Comparison of ENCODE assay signal across 1 cellular context in the genomic region with DNA sequence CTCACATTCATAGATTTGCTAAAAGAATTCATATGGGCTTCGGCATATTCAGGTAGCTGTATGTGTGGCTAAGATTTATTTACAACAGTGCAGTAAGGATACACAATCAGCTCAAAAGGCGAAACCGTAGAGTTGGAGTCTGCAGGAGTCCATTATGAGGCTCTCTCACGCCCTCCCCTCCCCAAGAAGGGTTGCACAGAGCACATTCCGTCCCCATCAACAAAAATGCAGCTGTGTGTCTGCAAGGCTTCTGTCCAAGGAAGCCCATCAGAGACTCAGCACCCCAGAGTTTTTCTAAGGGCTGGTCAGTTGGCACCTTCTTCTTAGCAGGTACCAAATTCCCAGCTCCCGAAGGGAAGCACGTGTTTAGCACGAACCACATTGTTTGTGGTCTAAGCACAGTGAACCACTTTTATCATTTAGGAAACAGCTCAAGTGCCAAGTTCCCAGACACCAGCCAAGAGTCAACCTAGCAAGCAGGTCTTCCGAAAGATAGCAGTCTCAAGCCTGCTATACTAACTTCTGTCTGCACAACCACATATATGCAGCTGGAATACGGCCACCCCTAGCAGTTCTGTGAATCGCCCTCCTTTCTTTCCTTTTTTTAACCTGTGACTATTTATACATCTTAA.
TF ChIP-seq lines count a peak whose summit lies in the region.

No MANE protein-coding gene starts in this region.

TF ChIP-seq in K562, 482 proteins besides CTCF, POLR2A, EP300 and RAD21 (continued from another document and continues in another):
- TF ChIP-seq CREB3 (tag; conservative IDR thresholded peaks at IDR 0.05; ENCODE audit: low read depth), result no peak
- no peak for TF ChIP-seq BMI1 (IDR thresholded peaks at IDR 0.05; ENCODE audit: low read length)
- TF ChIP-seq JUND (IDR thresholded peaks at IDR 0.05; ENCODE audit: borderline replicate concordance, low read depth, low read length), result no peak
- TF ChIP-seq JUND (tag; IDR thresholded peaks at IDR 0.05; ENCODE audit: borderline replicate concordance, low read depth, low read length), result no peak
- TF ChIP-seq FOXP4 (CRISPR knock-in tag; IDR thresholded peaks at IDR 0.05; ENCODE audit: borderline replicate concordance), result no peak
- TF ChIP-seq WHSC1 (IDR thresholded peaks at IDR 0.05; ENCODE audit: low read length), result no peak
- no peak for TF ChIP-seq E2F4 (CRISPR knock-in tag; IDR thresholded peaks at IDR 0.05; ENCODE audit: low read depth)
- 0 out of 3 replicates have a peak, but pooled peaks of 1 of the 2 experiments have one; percentile 25 for TF ChIP-seq CBX3 (IDR thresholded peaks at IDR 0.05; ENCODE audit: borderline replicate concordance in 1 of 2, low read length in 2 of 2)
- TF ChIP-seq CHCHD3 (CRISPR knock-in tag; IDR thresholded peaks at IDR 0.05), result no peak
- TF ChIP-seq GABPB2 (CRISPR knock-in tag; conservative IDR thresholded peaks at IDR 0.05), result no peak
- TF ChIP-seq ZNF79 (CRISPR knock-in tag; IDR thresholded peaks at IDR 0.05; ENCODE audit: low read depth), result no peak
- no peak for TF ChIP-seq CEBPZ (IDR thresholded peaks at IDR 0.05; ENCODE audit: borderline replicate concordance, low read depth, low read length)
- peak; percentile 57 for TF ChIP-seq CBFA2T3 (IDR thresholded peaks at IDR 0.05)
- TF ChIP-seq TAF15 (IDR thresholded peaks at IDR 0.05; ENCODE audit: low read depth, low read length), result no peak
- no peak for TF ChIP-seq SAFB2 (IDR thresholded peaks at IDR 0.05; ENCODE audit: borderline replicate concordance, low read depth, low read length, severe bottlenecking)
- TF ChIP-seq ETS2 (tag; IDR thresholded peaks at IDR 0.05; ENCODE audit: borderline replicate concordance, poor library complexity, severe bottlenecking), result no peak
- TF ChIP-seq RNF2 (IDR thresholded peaks at IDR 0.05), result peak; percentile 28; the same call in 1 of the 2 replicates
- TF ChIP-seq ZNF561 (CRISPR knock-in tag; conservative IDR thresholded peaks at IDR 0.05), result no peak
- no peak for TF ChIP-seq CHD1 (IDR thresholded peaks at IDR 0.05; ENCODE audit: low read length)
- TF ChIP-seq SNRNP70 (optimal IDR thresholded peaks at IDR 0.05; ENCODE audit: low read depth, low read length), result no peak
- TF ChIP-seq NEUROD1 (IDR thresholded peaks at IDR 0.05; ENCODE audit: borderline replicate concordance, low read depth, low read length, partially characterized antibody), result no peak
- TF ChIP-seq GABPA (tag; conservative IDR thresholded peaks at IDR 0.05; ENCODE audit: low read depth), result no peak
- TF ChIP-seq NR2C1 (IDR thresholded peaks at IDR 0.05), result no peak
- TF ChIP-seq NR2C1 (tag; IDR thresholded peaks at IDR 0.05), result no peak
- peak; percentile 22; the same call in 1 of the 2 replicates for TF ChIP-seq DPF2 (IDR thresholded peaks at IDR 0.05)
- no peak for TF ChIP-seq SOX6 (IDR thresholded peaks at IDR 0.05)
- TF ChIP-seq SAP30 (IDR thresholded peaks at IDR 0.05; ENCODE audit: borderline replicate concordance, insufficient read depth, low read depth, low read length, poor library complexity, severe bottlenecking), result no peak
- TF ChIP-seq GTF2F1 (IDR thresholded peaks at IDR 0.05; ENCODE audit: low read depth, low read length), result no peak
- no peak for TF ChIP-seq SRSF1 (IDR thresholded peaks at IDR 0.05; ENCODE audit: low read depth, low read length)
- TF ChIP-seq TEAD4 (IDR thresholded peaks at IDR 0.05; ENCODE audit: low read length), result peak; percentile 34; the same call in 1 of the 2 replicates
- no peak for TF ChIP-seq TEAD4 (CRISPR knock-in tag; IDR thresholded peaks at IDR 0.05; ENCODE audit: borderline replicate concordance)
- TF ChIP-seq FOXJ2 (tag; IDR thresholded peaks at IDR 0.05), result no peak
- no peak for TF ChIP-seq CGGBP1 (CRISPR knock-in tag; IDR thresholded peaks at IDR 0.05)
- no peak for TF ChIP-seq PHF20 (IDR thresholded peaks at IDR 0.05; ENCODE audit: partially characterized antibody)
- peak; percentile 31; the same call in 1 of the 2 replicates for TF ChIP-seq NCOR1 (IDR thresholded peaks at IDR 0.05)
- no peak for TF ChIP-seq RBFOX2 (IDR thresholded peaks at IDR 0.05; ENCODE audit: low read depth, low read length)
- TF ChIP-seq HSF4 (CRISPR knock-in tag; IDR thresholded peaks at IDR 0.05; ENCODE audit: borderline replicate concordance), result no peak
- TF ChIP-seq, protein P1, sequence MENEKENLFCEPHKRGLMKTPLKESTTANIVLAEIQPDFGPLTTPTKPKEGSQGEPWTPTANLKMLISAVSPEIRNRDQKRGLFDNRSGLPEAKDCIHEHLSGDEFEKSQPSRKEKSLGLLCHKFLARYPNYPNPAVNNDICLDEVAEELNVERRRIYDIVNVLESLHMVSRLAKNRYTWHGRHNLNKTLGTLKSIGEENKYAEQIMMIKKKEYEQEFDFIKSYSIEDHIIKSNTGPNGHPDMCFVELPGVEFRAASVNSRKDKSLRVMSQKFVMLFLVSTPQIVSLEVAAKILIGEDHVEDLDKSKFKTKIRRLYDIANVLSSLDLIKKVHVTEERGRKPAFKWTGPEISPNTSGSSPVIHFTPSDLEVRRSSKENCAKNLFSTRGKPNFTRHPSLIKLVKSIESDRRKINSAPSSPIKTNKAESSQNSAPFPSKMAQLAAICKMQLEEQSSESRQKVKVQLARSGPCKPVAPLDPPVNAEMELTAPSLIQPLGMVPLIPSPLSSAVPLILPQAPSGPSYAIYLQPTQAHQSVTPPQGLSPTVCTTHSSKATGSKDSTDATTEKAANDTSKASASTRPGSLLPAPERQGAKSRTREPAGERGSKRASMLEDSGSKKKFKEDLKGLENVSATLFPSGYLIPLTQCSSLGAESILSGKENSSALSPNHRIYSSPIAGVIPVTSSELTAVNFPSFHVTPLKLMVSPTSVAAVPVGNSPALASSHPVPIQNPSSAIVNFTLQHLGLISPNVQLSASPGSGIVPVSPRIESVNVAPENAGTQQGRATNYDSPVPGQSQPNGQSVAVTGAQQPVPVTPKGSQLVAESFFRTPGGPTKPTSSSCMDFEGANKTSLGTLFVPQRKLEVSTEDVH (IDR thresholded peaks at IDR 0.05; ENCODE audit: low read depth, partially characterized antibody), result no peak
- TF ChIP-seq POU5F1 (IDR thresholded peaks at IDR 0.05; ENCODE audit: borderline replicate concordance, low read depth, low read length, partially characterized antibody), result no peak
- TF ChIP-seq NFIC (IDR thresholded peaks at IDR 0.05), result peak; percentile 91
- no peak for TF ChIP-seq PPARD (CRISPR knock-in tag; IDR thresholded peaks at IDR 0.05)
- TF ChIP-seq MAFF (IDR thresholded peaks at IDR 0.05; ENCODE audit: low read length), result no peak
- no peak for TF ChIP-seq ZNF280A (IDR thresholded peaks at IDR 0.05; ENCODE audit: low read depth, partially characterized antibody)
- TF ChIP-seq XRCC5 (IDR thresholded peaks at IDR 0.05; ENCODE audit: low read depth, low read length), result no peak
